ENCODE assay signal across 8 cellular contexts in genomic region chr19:18895828-18896341, GRCh38. TPM values are rescaled to one million over a fixed set of nuclear protein-coding genes. Genes with fewer than 3 reads are reported as not detected.
DNase-seq lines count a peak whose midpoint lies in the region; ATAC-seq and TF ChIP-seq lines count a peak whose summit lies in the region.

Gene CERS1 (minus strand): TSS chr19:18896158. CDS start chr19:18896072, 86 bp downstream.

- no peak within 1 kb of the TSS for H3K27ac ChIP-seq in cardiac muscle cell

- intact Hi-C loops in left cardiac atrium (cut with DNase I) (no loop called here), left ventricle myocardium superior (cut with micrococcal nuclease) (no loop called here)

- TF ChIP-seq CTCF in cardiac muscle cell (IDR thresholded peaks at IDR 0.05; ENCODE audit: low read depth, low read length) (no peak), WI38 (IDR thresholded peaks at IDR 0.05; ENCODE audit: low read depth, low read length) (no peak)

- peak within 1 kb of the TSS; percentile 51 for H3K9ac ChIP-seq in skeletal muscle satellite cell (ENCODE audit: low read depth, low read length)

- in situ Hi-C loops in ACHN (cut with HindIII; ENCODE audit: low pct_ligation_motif_present, low pct_unique_long_range_greater_than_20kb, low sequenced_read_pairs), result no loop called here

- H3K9me3 ChIP-seq in cardiac muscle cell (ENCODE audit: low read depth), result no peaks in the 10 kb centered on the region
- no peaks in the 10 kb centered on the region for H3K9me3 ChIP-seq in skeletal muscle satellite cell (replicated peaks; ENCODE audit: low read length)

- peak within 1 kb of the TSS; percentile 98 for H3K4me2 ChIP-seq in skeletal muscle satellite cell (ENCODE audit: low read length)

- H3K4me1 ChIP-seq in cardiac muscle cell (ENCODE audit: low read depth) (no peaks in the 10 kb centered on the region), skeletal muscle satellite cell (ENCODE audit: control insufficient read depth, insufficient read depth, low read length) (peaks cover 14% of the 10 kb centered on the region)

- no peaks in the 10 kb centered on the region for H3K27me3 ChIP-seq in cardiac muscle cell
- peaks cover 18% of the 10 kb centered on the region for H3K27me3 ChIP-seq in skeletal muscle satellite cell (ENCODE audit: control insufficient read depth, insufficient read depth, low read length)

- DNase-seq in cardiac muscle cell (ENCODE audit: low read depth in 1 of 2, low spot score in 1 of 2) (peak in 1 of 2 donors; percentile 80), left cardiac atrium (no peak), left ventricle myocardium superior (no peak), ACHN (no peak), NCI-H446 treated with DMSO at 0.1 percent for 48 hours (lab: John Stamatoyannopoulos, UW) (no peak)

- no peaks in the 10 kb centered on the region for H3K36me3 ChIP-seq in cardiac muscle cell
- peaks cover 13% of the 10 kb centered on the region for H3K36me3 ChIP-seq in skeletal muscle satellite cell (ENCODE audit: insufficient read depth, low read length)

- ATAC-seq in left cardiac atrium, result no peak
- peak; percentile 20 for ATAC-seq in left ventricle myocardium superior
- ATAC-seq in GM18868 (IDR thresholded peaks at IDR 0.05; ENCODE audit: unreplicated experiment), result no peak

- H3K4me3 ChIP-seq in cardiac muscle cell (peak within 1 kb of the TSS; percentile 84), WI38 (ENCODE audit: low read depth, low read length) (peak within 1 kb of the TSS; percentile 50), skeletal muscle satellite cell (ENCODE audit: low read length) (peak within 1 kb of the TSS; percentile 72)

RNA-seq across cellular contexts. Expression of gene CERS1, which starts in this region (rescaled TPM):
- total RNA-seq in cardiac muscle cell, result 15.2 and 16.1 TPM in 2 replicates
- 29.3 and 30.9 TPM in 2 replicates for polyA plus RNA-seq in cardiac muscle cell
- total RNA-seq in left cardiac atrium, result 1 to 10 TPM in 1 of 2 donors, under 1 TPM in 1; 0.80 to 2.1 TPM
- total RNA-seq in left ventricle myocardium superior, result 0.42 TPM
- total RNA-seq in skeletal muscle satellite cell (2012; rRNA removed), result 1.3 and 3.5 TPM in 2 replicates

Comparison
In these comparisons a context has a peak if more than half of its experiments do, and no peak if none do; other contexts are left out.
1. Peak in ATAC-seq in left ventricle myocardium superior; RNA of the gene not detected or under 1 TPM.